Comparison of ENCODE assay signal across 9 cellular contexts in genomic region chr6:6749791-6750434, GRCh38.
A peak's percentile ranks its signal among the peaks of the same experiment; 100 is the strongest.
DNase-seq lines count a peak whose midpoint lies in the region; ATAC-seq, FAIRE-seq and TF ChIP-seq lines count a peak whose summit lies in the region.
"Had no signal": no experiment of that assay in that cellular context is flagged by ENCODE, and none has a peak within 500 bp of the region (broad histone marks: within the 10 kb centered on the region; RNA-seq: fewer than 3 reads in every experiment).

No MANE protein-coding gene starts in this region.

- SMC1A ChIA-PET in GM12878 (lab: Charles Lee; ENCODE audit: uncharacterized antibody, unreplicated experiment), result interaction anchor here (0.9 to 1.1 kb wide), 3 partner anchors 9 to 54 kb away, joined by 3 to 4 read pairs (median 3); no protein-coding TSS in a partner anchor

- H3K27ac ChIP-seq in RWPE2 (ENCODE audit: poor library complexity, severe bottlenecking) (no peak overlapping the region), GM12878 (ENCODE audit: control insufficient read depth, insufficient read depth) (no peak overlapping the region), kidney (ENCODE audit: low read depth in 2 of 2, low read length in 2 of 2) (peak overlapping the region in 1 of 2 donors; percentile 16)
- H3K27ac ChIP-seq: SJCRH30 had no signal

- FAIRE-seq in GM12878 (lab: Jason Lieb, UNC) (no peak), kidney (lab: Jason Lieb, UNC) (no peak)

- no peak overlapping the region for H3K4me3 ChIP-seq in H7 (ENCODE audit: insufficient read depth, low read depth, low read length)
- no peak overlapping the region for H3K4me3 ChIP-seq in RWPE2 (ENCODE audit: severe bottlenecking)
- no peak overlapping the region for H3K4me3 ChIP-seq in GM12878
- no peak overlapping the region for H3K4me3 ChIP-seq in kidney (ENCODE audit: low read length in 2 of 2)
- H3K4me3 ChIP-seq: SJCRH30 had no signal

- H3K27me3 ChIP-seq in H7 (ENCODE audit: control insufficient read depth, insufficient read depth, low read length), result no peaks in the 10 kb centered on the region
- H3K27me3 ChIP-seq in RWPE2 (ENCODE audit: insufficient read depth, poor library complexity, severe bottlenecking), result no peaks in the 10 kb centered on the region
- no peaks in the 10 kb centered on the region for H3K27me3 ChIP-seq in GM12878 (replicated peaks in 1 of 2; ENCODE audit: control insufficient read depth in 2 of 2, insufficient read depth in 2 of 2, low read length in 1 of 2)
- H3K27me3 ChIP-seq: SJCRH30 had no signal

- no TSS peak for BruUV-seq in GM12878 (replicated peaks; lab: Mats Ljungman, UMichigan)

- intact Hi-C loops in GM12878 (cut with micrococcal nuclease; ENCODE audit: unreplicated experiment), result no loop called here
- intact Hi-C loops in kidney (cut with DNase I), result no loop called here

- no peak for TF ChIP-seq RAD21 in GM12878 (IDR thresholded peaks at IDR 0.05; ENCODE audit: insufficient read depth, low read depth, low read length)

- TF ChIP-seq CTCF in RWPE2 (IDR thresholded peaks at IDR 0.05; ENCODE audit: poor library complexity, severe bottlenecking) (no peak), GM12878 (IDR thresholded peaks at IDR 0.05 in 2 of 3, conservative IDR thresholded peaks at IDR 0.05 in 1 of 3; ENCODE audit: control insufficient read depth in 2 of 3, extremely low read depth in 1 of 3, insufficient read depth in 1 of 3, low read depth in 3 of 3, low read length in 3 of 3) (no peak), kidney (IDR thresholded peaks at IDR 0.05; ENCODE audit: borderline replicate concordance, extremely low read depth, insufficient read depth) (peak; percentile 1)

- CTCF ChIA-PET in GM12878 (lab: Yijun Ruan, JAX), result interaction anchor here (0.8 to 2.7 kb wide), 3 partner anchors 9 to 158 kb away, joined by 3 to 11 read pairs (median 6); no protein-coding TSS in a partner anchor

- H3K4me1 ChIP-seq in RWPE2 (ENCODE audit: insufficient read depth, poor library complexity, severe bottlenecking), result no peaks in the 10 kb centered on the region
- no peaks in the 10 kb centered on the region for H3K4me1 ChIP-seq in GM12878 (ENCODE audit: control insufficient read depth, insufficient read depth, low read length)
- peaks cover 9 to 25% of the 10 kb centered on the region in 2 donors for H3K4me1 ChIP-seq in kidney (ENCODE audit: control insufficient read depth in 1 of 2, insufficient read depth in 1 of 2, low read depth in 1 of 2, low read length in 2 of 2)
- H3K4me1 ChIP-seq: SJCRH30 had no signal

- 38% methylated on average over 16 of the region's 16 CpGs for WGBS in GM12878 (ENCODE audit: insufficient coverage, insufficient replicate concordance, low lambda C conversion rate, missing lambda C conversion rate)

- RAD21 ChIA-PET in GM12878 (lab: Charles Lee; ENCODE audit: unreplicated experiment), result interaction anchor here (1.0 kb wide), 1 partner anchor 50 kb away, joined by 3 read pairs; no protein-coding TSS in a partner anchor

- TF ChIP-seq POLR2A in GM12878 (IDR thresholded peaks at IDR 0.05; ENCODE audit: low read depth, low read length), result no peak

- TF ChIP-seq EP300 in GM12878 (IDR thresholded peaks at IDR 0.05; ENCODE audit: borderline replicate concordance in 1 of 2, control insufficient read depth in 1 of 2, low read depth in 2 of 2, low read length in 2 of 2), result no peak

- no peak overlapping the region for H2AFZ ChIP-seq in GM12878 (ENCODE audit: control insufficient read depth, low read depth, low read length)

- peak; percentile 74 for DNase-seq in H7
- no peak for DNase-seq in RWPE2 (ENCODE audit: low spot score)
- no peak for DNase-seq in GM12878 (ENCODE audit: low read depth, low spot score)
- DNase-seq in kidney, result peak; percentile 90
- peak; percentile 24 to 43 for DNase-seq in stimulated activated CD4-positive, alpha-beta T cell treated with anti-CD3 and anti-CD28 coated beads, Interleukin-12 subunit alpha, Interleukin-12 subunit beta, amount 100 ng/mL, for 24 hours (ENCODE audit: low read depth in 2 of 2)
- no peak for DNase-seq in NCI-H1092 (lab: John Stamatoyannopoulos, UW)
- DNase-seq in activated CD8-positive, alpha-beta memory T cell treated with anti-CD3 and anti-CD28 coated beads for 24 hours, result no peak

- POLR2A ChIA-PET in GM12878 (lab: Charles Lee), result no interaction called here

- no peaks in the 10 kb centered on the region for H3K36me3 ChIP-seq in H7 (replicated peaks; ENCODE audit: control insufficient read depth, insufficient read depth, low read length)
- no peaks in the 10 kb centered on the region for H3K36me3 ChIP-seq in RWPE2 (ENCODE audit: low read depth)
- no peaks in the 10 kb centered on the region for H3K36me3 ChIP-seq in GM12878 (ENCODE audit: control insufficient read depth in 2 of 2, insufficient read depth in 2 of 2, low read length in 1 of 2)
- H3K36me3 ChIP-seq in kidney (ENCODE audit: control insufficient read depth in 1 of 2, insufficient read depth in 2 of 2, low read length in 2 of 2), result no peaks in the 10 kb centered on the region
- H3K36me3 ChIP-seq: SJCRH30 had no signal

- no peaks in the 10 kb centered on the region for H3K79me2 ChIP-seq in GM12878 (ENCODE audit: control insufficient read depth, insufficient read depth, low read length)

- in situ Hi-C loops in GM12878 (cut with MboI), result no loop called here

- no peak overlapping the region for H3K4me2 ChIP-seq in GM12878 (ENCODE audit: control insufficient read depth, insufficient read depth)

- H3K9me3 ChIP-seq in RWPE2 (ENCODE audit: severe bottlenecking) (no peaks in the 10 kb centered on the region), GM12878 (replicated peaks; ENCODE audit: control insufficient read depth, insufficient read depth, low read length) (no peaks in the 10 kb centered on the region), kidney (ENCODE audit: control insufficient read depth in 1 of 2, low read length in 2 of 2) (no peaks in the 10 kb centered on the region)
- H3K9me3 ChIP-seq: SJCRH30 had no signal

- ATAC-seq in RWPE2 (ENCODE audit: low read depth), result peak; percentile 84
- peak; percentile 69 for ATAC-seq in GM12878
- no peak for ATAC-seq in GM21528 (IDR thresholded peaks at IDR 0.05; ENCODE audit: low FRiP score, unreplicated experiment)

- H3K9ac ChIP-seq in GM12878 (ENCODE audit: control insufficient read depth, insufficient read depth, low read length), result no peak overlapping the region
- no peak overlapping the region for H3K9ac ChIP-seq in kidney (ENCODE audit: low read length in 2 of 2)

- no peaks in the 10 kb centered on the region for H4K20me1 ChIP-seq in GM12878 (ENCODE audit: control insufficient read depth, insufficient read depth)

TF ChIP-seq in GM12878, 131 proteins besides CTCF, POLR2A, EP300 and RAD21:
- TF ChIP-seq CHD1 (IDR thresholded peaks at IDR 0.05; ENCODE audit: low read depth, low read length), result no peak
- no peak for TF ChIP-seq KDM1A (IDR thresholded peaks at IDR 0.05; ENCODE audit: borderline replicate concordance)
- TF ChIP-seq SMAD5 (IDR thresholded peaks at IDR 0.05; ENCODE audit: low read depth), result no peak
- TF ChIP-seq BACH1 (IDR thresholded peaks at IDR 0.05; ENCODE audit: borderline replicate concordance), result no peak
- TF ChIP-seq POU2F2 (IDR thresholded peaks at IDR 0.05; ENCODE audit: borderline replicate concordance, low read depth, low read length), result no peak
- TF ChIP-seq, protein P1, sequence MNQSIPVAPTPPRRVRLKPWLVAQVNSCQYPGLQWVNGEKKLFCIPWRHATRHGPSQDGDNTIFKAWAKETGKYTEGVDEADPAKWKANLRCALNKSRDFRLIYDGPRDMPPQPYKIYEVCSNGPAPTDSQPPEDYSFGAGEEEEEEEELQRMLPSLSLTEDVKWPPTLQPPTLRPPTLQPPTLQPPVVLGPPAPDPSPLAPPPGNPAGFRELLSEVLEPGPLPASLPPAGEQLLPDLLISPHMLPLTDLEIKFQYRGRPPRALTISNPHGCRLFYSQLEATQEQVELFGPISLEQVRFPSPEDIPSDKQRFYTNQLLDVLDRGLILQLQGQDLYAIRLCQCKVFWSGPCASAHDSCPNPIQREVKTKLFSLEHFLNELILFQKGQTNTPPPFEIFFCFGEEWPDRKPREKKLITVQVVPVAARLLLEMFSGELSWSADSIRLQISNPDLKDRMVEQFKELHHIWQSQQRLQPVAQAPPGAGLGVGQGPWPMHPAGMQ (IDR thresholded peaks at IDR 0.05; ENCODE audit: borderline replicate concordance), result no peak
- TF ChIP-seq POLR2AphosphoS2 (IDR thresholded peaks at IDR 0.05; ENCODE audit: low read depth, low read length), result no peak
- no peak for TF ChIP-seq FOXM1 (IDR thresholded peaks at IDR 0.05; ENCODE audit: low read depth, low read length)
- TF ChIP-seq RBBP5 (conservative IDR thresholded peaks at IDR 0.05), result no peak

Comparison
In these comparisons a context has a peak if more than half of its experiments do, and no peak if none do; other contexts are left out.
1. DNase-seq: peak in H7 (single experiment), kidney (single experiment) and stimulated activated CD4-positive, alpha-beta T cell treated with anti-CD3 and anti-CD28 coated beads, Interleukin-12 subunit alpha, Interleukin-12 subunit beta, amount 100 ng/mL, for 24 hours (2 of 2); none in RWPE2 (single experiment), GM12878 (single experiment), NCI-H1092 (single experiment) and activated CD8-positive, alpha-beta memory T cell treated with anti-CD3 and anti-CD28 coated beads for 24 hours (single experiment).